8 cellular contexts compared by ENCODE assay signal in the genomic region with DNA sequence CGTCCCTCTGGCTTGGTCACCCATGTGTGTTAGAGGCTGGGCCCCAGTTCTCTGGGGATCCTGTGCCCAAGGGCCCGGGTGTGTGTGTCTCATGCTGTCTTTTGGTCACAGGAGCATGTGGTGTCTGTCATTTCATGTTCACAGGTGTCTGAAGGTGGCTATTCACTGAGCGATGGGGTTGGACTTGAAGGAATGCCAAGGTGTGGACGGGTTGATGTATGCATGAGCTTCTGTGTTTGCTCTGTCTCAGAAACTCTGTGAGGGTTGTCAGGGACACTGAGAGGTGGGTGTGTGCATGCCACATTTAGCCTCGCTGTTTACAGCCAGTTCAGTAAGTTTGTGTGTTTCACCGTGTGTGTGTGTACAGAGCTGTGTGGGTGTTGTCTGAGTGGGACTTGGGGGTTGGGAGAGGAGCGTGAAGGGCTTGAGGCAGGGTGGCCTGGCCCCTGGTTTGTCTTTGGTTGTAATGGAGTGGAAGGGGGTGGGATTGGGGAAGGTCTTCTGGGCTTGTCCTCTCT. TPM values are rescaled to one million over a fixed set of nuclear protein-coding genes. Genes with fewer than 3 reads are reported as not detected.
DNase-seq lines count a peak whose midpoint lies in the region; ATAC-seq and TF ChIP-seq lines count a peak whose summit lies in the region.

No MANE protein-coding gene starts in this region.

- no peaks in the 10 kb centered on the region for H3K27me3 Mint-ChIP-seq in memory B cell

- TF ChIP-seq EP300 in transverse colon (IDR thresholded peaks at IDR 0.05; ENCODE audit: low read depth): no peak

- H3K27ac ChIP-seq in caudate nucleus (ENCODE audit: low read depth, low read length) (peak overlapping the region; percentile 94), transverse colon (peak overlapping the region; percentile 89 to 96 (median 94))

- no peaks in the 10 kb centered on the region for H3K27me3 ChIP-seq in transverse colon

- peak overlapping the region; percentile 81 for H3K4me3 Mint-ChIP-seq in memory B cell

- in situ Hi-C loops in transverse colon (cut with MboI; ENCODE audit: low pct_ligation_motif_present in 1 of 4, low pct_unique_long_range_greater_than_20kb in 1 of 4, low sequenced_read_pairs in 3 of 4): loop anchor here in 2 of 4 donors (25.0 kb wide), 1 partner anchor 148 kb away; the partner anchor contains the start of genes FLOT1 (in 2 of the 2) and IER3 (in 2 of the 2)

- H3K4me1 ChIP-seq in transverse colon: peaks cover 31 to 47% (median 35%) of the 10 kb centered on the region in 4 donors

- H3K9me3 ChIP-seq in transverse colon: no peaks in the 10 kb centered on the region

- H3K27ac Mint-ChIP-seq in memory B cell: peak overlapping the region; percentile 82

- 15% methylated on average over 7 of the region's 7 CpGs; no CpG with 5 or more reads in 1 of the 2 donors for WGBS in transverse colon (ENCODE audit: low coverage in 1 of 2), 2 donors

- H3K36me3 Mint-ChIP-seq in memory B cell: peaks cover 9% of the 10 kb centered on the region

- peak; percentile 47 for TF ChIP-seq POLR2A in transverse colon (IDR thresholded peaks at IDR 0.05)

- H3K4me3 ChIP-seq in transverse colon: peak overlapping the region; percentile 70 to 97 (median 86)

- peak; percentile 29 for DNase-seq in DMS153 (lab: John Stamatoyannopoulos, UW)
- DNase-seq in DMS153 treated with DMSO at 0.1 percent for 48 hours (lab: John Stamatoyannopoulos, UW; ENCODE audit: unreplicated experiment): no peak
- peak; percentile 33 for DNase-seq in NCI-H345 treated with DMSO at 0.1 percent for 48 hours (lab: John Stamatoyannopoulos, UW; ENCODE audit: unreplicated experiment)
- DNase-seq in caudate nucleus (lab: John Stamatoyannopoulos, UW): peak in 18 of 61 donors; percentile 22 to 65 (median 52)
- DNase-seq in memory B cell (ENCODE audit: low spot score in 2 of 2): no peak
- DNase-seq in transverse colon: peak; percentile 75
- DNase-seq in NCI-H2227 (lab: John Stamatoyannopoulos, UW; ENCODE audit: unreplicated experiment): no peak
- no peak for DNase-seq in NCI-H1048 (lab: John Stamatoyannopoulos, UW)

- intact Hi-C loops in transverse colon (cut with DNase I; ENCODE audit: low total_unique reads): loop anchor here (10.0 kb wide), 1 partner anchor 211 kb away; the partner anchor contains the start of gene DHX16

- TF ChIP-seq CTCF in transverse colon (IDR thresholded peaks at IDR 0.05): no peak

- no peak for ATAC-seq in memory B cell (ENCODE audit: low read depth)

- H3K9me3 Mint-ChIP-seq in memory B cell: no peaks in the 10 kb centered on the region

- H3K4me1 Mint-ChIP-seq in memory B cell: peaks cover 39% of the 10 kb centered on the region

- H3K36me3 ChIP-seq in transverse colon: no peaks in the 10 kb centered on the region

RNA-seq across cellular contexts. Expression of gene DDR1, which starts 1.2 kb away (rescaled TPM):
- 100 to 1,000 TPM; 149 to 322 (median 230) TPM for total RNA-seq in transverse colon

RNA-seq across cellular contexts. Expression of gene GTF2H4, which starts 22.5 kb away (rescaled TPM):
- 10 to 100 TPM in 1 of 4 donors, 1 to 10 TPM in 3; 2.0 to 44.5 (median 6.8) TPM for total RNA-seq in transverse colon

RNA-seq across cellular contexts. Expression of gene VARS2, which starts 28.5 kb away (rescaled TPM):
- 10 to 100 TPM; 13.1 to 64.7 (median 25.8) TPM for total RNA-seq in transverse colon

RNA-seq across cellular contexts. Expression of gene SFTA2, which starts 46.4 kb away (rescaled TPM):
- total RNA-seq in transverse colon: not detected

RNA-seq across cellular contexts. Expression of gene MUCL3, which starts 55.2 kb away (rescaled TPM):
- under 1 TPM in 2 of 4 donors, not detected in 2; 0.16 to 0.41 TPM for total RNA-seq in transverse colon

Comparison
In these comparisons a context has a peak if more than half of its experiments do, and no peak if none do; other contexts are left out.
1. DNase-seq: peak in DMS153 (single experiment), NCI-H345 treated with DMSO at 0.1 percent for 48 hours (single experiment) and transverse colon (single experiment); none in DMS153 treated with DMSO at 0.1 percent for 48 hours (single experiment), memory B cell (0 of 2), NCI-H2227 (single experiment) and NCI-H1048 (single experiment).